ENCODE assay signal across 9 cellular contexts in genomic region chr7:140231779-140232491, GRCh38. TPM values are rescaled to one million over a fixed set of nuclear protein-coding genes. Genes with fewer than 3 reads are reported as not detected.
DNase-seq lines count a peak whose midpoint lies in the region; ATAC-seq and TF ChIP-seq lines count a peak whose summit lies in the region.
"Had no signal": no experiment of that assay in that cellular context is flagged by ENCODE, and none has a peak within 500 bp of the region (broad histone marks: within the 10 kb centered on the region; RNA-seq: fewer than 3 reads in every experiment).

No MANE protein-coding gene starts in this region.

- H3K9me3 ChIP-seq in gastrocnemius medialis: no peaks in the 10 kb centered on the region

- peak; percentile 34 for TF ChIP-seq CTCF in foreskin keratinocyte (conservative IDR thresholded peaks at IDR 0.05)
- no peak for TF ChIP-seq CTCF in gastrocnemius medialis (IDR thresholded peaks at IDR 0.05 in 4 of 5, conservative IDR thresholded peaks at IDR 0.05 in 1 of 5)

- ATAC-seq in foreskin keratinocyte (peak; percentile 39), gastrocnemius medialis (no peak), GM19035 (IDR thresholded peaks at IDR 0.05; ENCODE audit: unreplicated experiment) (no peak), GM19328 (IDR thresholded peaks at IDR 0.05; ENCODE audit: unreplicated experiment) (no peak)

- intact Hi-C loops in gastrocnemius medialis (cut with DNase I; ENCODE audit: low total_unique reads): loop anchor here (5.0 kb wide), 1 partner anchor 40 kb away; no protein-coding TSS in a partner anchor

- in situ Hi-C loops in gastrocnemius medialis (cut with MboI; ENCODE audit: low sequenced_read_pairs in 4 of 4): no loop called here

- H3K4me3 ChIP-seq in H7 (ENCODE audit: insufficient read depth, low read depth, low read length) (peak overlapping the region; percentile 59), gastrocnemius medialis (peak overlapping the region; percentile 55 to 61 (median 60))

- H3K27ac ChIP-seq in foreskin keratinocyte (no peak overlapping the region), gastrocnemius medialis (peak overlapping the region in 3 of 4 donors; percentile 51 to 66 (median 54))
- H3K27ac ChIP-seq: HL-60 had no signal

- no peak for TF ChIP-seq POLR2A in gastrocnemius medialis (IDR thresholded peaks at IDR 0.05)

- H3K4me1 ChIP-seq in foreskin keratinocyte (no peaks in the 10 kb centered on the region), gastrocnemius medialis (peaks cover 0 to 9% of the 10 kb centered on the region in 2 donors)

- peak; percentile 36 for DNase-seq in H7
- peak; percentile 98 for DNase-seq in SW480 (ENCODE audit: low spot score)
- DNase-seq in foreskin keratinocyte: peak in 1 of 2 donors; percentile 44
- no peak for DNase-seq in gastrocnemius medialis
- DNase-seq in effector CD4-positive, alpha-beta T cell: no peak
- no peak for DNase-seq in NCI-H226

- H3K36me3 ChIP-seq in H7 (replicated peaks; ENCODE audit: control insufficient read depth, insufficient read depth, low read length): no peaks in the 10 kb centered on the region
- no peaks in the 10 kb centered on the region for H3K36me3 ChIP-seq in gastrocnemius medialis

- H3K27me3 ChIP-seq in H7 (ENCODE audit: control insufficient read depth, insufficient read depth, low read length): peaks cover 21% of the 10 kb centered on the region
- H3K27me3 ChIP-seq in foreskin keratinocyte: peaks cover 22% of the 10 kb centered on the region
- peaks cover 11 to 38% (median 20%) of the 10 kb centered on the region in 3 donors for H3K27me3 ChIP-seq in gastrocnemius medialis

RNA-seq across cellular contexts. Expression of gene KDM7A, which starts 55.2 kb away (rescaled TPM):
- total RNA-seq in H7 (2014; rRNA removed; shearing (Covaris generic)): 5.5 and 7.1 TPM in 2 replicates
- 3.1 and 3.2 TPM in 2 replicates for total RNA-seq in foreskin keratinocyte
- polyA plus RNA-seq in foreskin keratinocyte: 0.58 and 0.62 TPM in 2 replicates
- total RNA-seq in gastrocnemius medialis: 100 to 1,000 TPM in 1 of 4 donors, 10 to 100 TPM in 3; 59.0 to 108 (median 66.9) TPM

Comparison
In these comparisons a context has a peak if more than half of its experiments do, and no peak if none do; other contexts are left out.
1. DNase-seq: peak in H7 (single experiment) and SW480 (single experiment); none in gastrocnemius medialis (0 of 2), effector CD4-positive, alpha-beta T cell (single experiment) and NCI-H226 (single experiment).